ENCODE assay signal across 19 cellular contexts in the genomic region with DNA sequence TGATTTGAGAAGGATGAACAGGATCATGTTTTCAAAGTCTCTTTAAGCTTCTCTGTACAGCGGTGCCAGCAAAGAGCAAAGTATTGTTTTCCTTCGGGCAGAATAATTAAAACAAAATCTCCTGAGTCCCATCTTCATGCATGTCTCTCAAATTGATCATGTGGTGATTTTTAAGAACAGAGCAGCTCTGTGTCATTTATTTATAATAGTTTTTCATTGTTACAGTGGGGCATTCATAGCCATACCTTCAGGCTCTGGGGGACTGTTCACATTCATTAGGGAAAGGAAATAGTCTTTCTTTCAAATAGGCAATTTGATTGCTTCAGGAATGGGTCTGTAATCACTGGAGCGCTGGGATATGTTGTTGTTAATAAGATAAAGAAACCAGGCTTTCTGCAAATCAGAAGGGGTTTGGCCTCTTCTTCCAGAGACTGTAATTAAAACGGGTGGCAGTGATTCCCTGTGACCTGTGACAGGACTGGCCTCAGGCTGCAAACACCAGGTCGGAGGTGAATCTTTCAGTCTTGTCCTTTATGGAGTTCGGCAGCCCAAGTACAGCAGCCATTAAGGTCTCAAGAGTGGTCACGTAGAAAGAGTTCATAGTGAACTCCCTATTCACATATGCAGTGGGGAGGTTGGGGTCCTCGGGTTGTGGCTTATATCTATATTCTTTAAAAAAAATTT.
"Had no signal": no experiment of that assay in that cellular context is flagged by ENCODE, and none has a peak within 500 bp of the region (broad histone marks: within the 10 kb centered on the region; RNA-seq: fewer than 3 reads in every experiment).

No MANE protein-coding gene starts in this region.

- H3K4me2 ChIP-seq: hepatocyte had no signal

- ATAC-seq: left ventricle myocardium superior had no signal

- H3K27ac ChIP-seq: coronary artery, hepatocyte, testis, uterus had no signal

- H3K4me3 ChIP-seq: coronary artery, hepatocyte, testis, uterus had no signal

- H3K27me3 ChIP-seq: hepatocyte, testis, uterus had no signal

- DNase-seq: activated CD4-positive, alpha-beta memory T cell treated with anti-CD3 and anti-CD28 coated beads for 36 hours; activated CD4-positive, alpha-beta T cell treated with anti-CD3 and anti-CD28 coated beads for 48 hours; activated naive CD4-positive, alpha-beta T cell treated with anti-CD3 and anti-CD28 coated beads for 36 hours; activated naive CD8-positive, alpha-beta T cell treated with anti-CD3 and anti-CD28 coated beads, Interleukin-2, amount 10 ng/mL, durations not matched to agents 7 days and 5 days; activated T-cell treated with anti-CD3 and anti-CD28 coated beads, Interleukin-2, amount 50 U/mL, for 48 hours; amniotic stem cell; cerebellar nuclear complex; foreskin fibroblast; immature natural killer cell; left ventricle myocardium superior; naive B cell; retina; stimulated activated CD4-positive, alpha-beta T cell treated with anti-CD3 and anti-CD28 coated beads, Interleukin-4, amount 100 ng/mL, for 1 hour; stimulated activated naive CD4-positive, alpha-beta T cell; testis; trophoblast cell; uterus had no signal

- H3K4me1 ChIP-seq: testis, uterus had no signal

- H3K9me3 ChIP-seq: testis, uterus had no signal

- H2AFZ ChIP-seq: hepatocyte had no signal

- H3K36me3 ChIP-seq: uterus had no signal
